Comparison of ENCODE assay signal across 27 cellular contexts in genomic region chr7:136171233-136171632, GRCh38.
"Had no signal": no experiment of that assay in that cellular context is flagged by ENCODE, and none has a peak within 500 bp of the region (broad histone marks: within the 10 kb centered on the region; RNA-seq: fewer than 3 reads in every experiment).

No MANE protein-coding gene starts in this region.

- H3K36me3 ChIP-seq: stomach, suprapubic skin, thoracic aorta, thyroid gland, tibial artery, tibial nerve, transverse colon, upper lobe of left lung, upper lobe of right lung, uterus, vagina had no signal

- DNase-seq: stimulated activated CD4-positive, alpha-beta T cell treated with anti-CD3 and anti-CD28 coated beads, Interleukin-2, amount 100 ng/mL, for 48 hours; stimulated activated CD4-positive, alpha-beta T cell treated with anti-CD3 and anti-CD28 coated beads, Interleukin-4, amount 100 ng/mL, for 1 hour; stimulated activated CD4-positive, alpha-beta T cell treated with anti-CD3 and anti-CD28 coated beads, Interleukin-4, amount 100 ng/mL, for 24 hours; stimulated activated CD4-positive, alpha-beta T cell treated with anti-CD3 and anti-CD28 coated beads, Interleukin-4, amount 100 ng/mL, for 4 hours; stimulated activated CD8-positive, alpha-beta memory T cell treated with anti-CD3 and anti-CD28 coated beads, Interleukin-4, amount 100 ng/mL, for 48 hours; stimulated activated naive B cell treated with anti-CD40 and anti-IgM and Interleukin-4, amounts not matched to agents 10 μg/mL and 1 μg/mL and 100 μg/mL, for 72 hours; stimulated activated naive CD4-positive, alpha-beta T cell; stimulated activated naive CD4-positive, alpha-beta T cell treated with Interleukin-2 at 50 U/mL for 16 hours; stimulated activated naive CD8-positive, alpha-beta T cell treated with anti-CD3 and anti-CD28 coated beads, Interleukin-15, amount 100 ng/mL, for 72 hours; stimulated activated naive CD8-positive, alpha-beta T cell treated with anti-CD3 and anti-CD28 coated beads, Interleukin-15, Interleukin-2, amounts not matched to agents 100 U/mL and 50 U/mL, for 24 hours; stomach; substantia nigra; testis; thyroid gland; tibial artery; transverse colon; trophoblast cell; upper lobe of left lung; upper lobe of right lung; uterus had no signal

- H3K4me1 ChIP-seq: stomach, suprapubic skin, tibial artery, tibial nerve, upper lobe of left lung, upper lobe of right lung, uterus, vagina had no signal

- H3K9me3 ChIP-seq: stomach, suprapubic skin, testis, thoracic aorta, thyroid gland, tibial artery, tibial nerve, transverse colon, upper lobe of left lung, upper lobe of right lung, uterus, vagina had no signal

- ATAC-seq: stimulated activated effector memory CD8-positive, alpha-beta T cell treated with anti-CD3 and anti-CD28 coated beads, Interleukin-12 subunit alpha, Interleukin-12 subunit beta, amount 100 ng/mL, for 72 hours; stimulated activated memory B cell treated with anti-CD40 and anti-IgM and Interleukin-4, amounts not matched to agents 10 μg/mL and 1 μg/mL and 100 μg/mL, for 72 hours; stimulated activated naive B cell treated with anti-CD40 and anti-IgM and Interleukin-4, amounts not matched to agents 10 μg/mL and 1 μg/mL and 100 μg/mL, for 72 hours; stimulated activated naive CD8-positive, alpha-beta T cell treated with anti-CD3 and anti-CD28 coated beads, Interleukin-15, amount 100 ng/mL, for 72 hours; stimulated activated naive CD8-positive, alpha-beta T cell treated with anti-CD3 and anti-CD28 coated beads, Interleukin-15, Interleukin-2, amounts not matched to agents 100 U/mL and 50 U/mL, for 24 hours; upper lobe of right lung had no signal

- H3K27ac ChIP-seq: stomach, suprapubic skin, testis, thoracic aorta, thyroid gland, tibial artery, tibial nerve, transverse colon, upper lobe of left lung, upper lobe of right lung, uterus, vagina had no signal

- H3K27me3 ChIP-seq: stomach, suprapubic skin, testis, thyroid gland, tibial artery, tibial nerve, transverse colon, upper lobe of left lung, upper lobe of right lung, uterus, vagina had no signal

- FAIRE-seq: urothelium cell line had no signal

- H3K4me3 ChIP-seq: stomach, suprapubic skin, testis, thoracic aorta, thyroid gland, tibial artery, tibial nerve, transverse colon, upper lobe of left lung, upper lobe of right lung, uterus, vagina had no signal
